8 cellular contexts compared by ENCODE assay signal in genomic region chr2:215410181-215410931, GRCh38. TPM values are rescaled to one million over a fixed set of nuclear protein-coding genes. Genes with fewer than 3 reads are reported as not detected.
A peak's percentile ranks its signal among the peaks of the same experiment; 100 is the strongest.
DNase-seq lines count a peak whose midpoint lies in the region; ATAC-seq, FAIRE-seq and TF ChIP-seq lines count a peak whose summit lies in the region.
"Not testable (repeated sequence)": the region's sequence is repeated elsewhere in the genome, so short reads cannot be mapped to it uniquely, and the experiment has no call there.

No MANE protein-coding gene starts in this region.

- H3K9me3 Mint-ChIP-seq in Caco-2 (ENCODE audit: unreplicated experiment); T-helper 1 cell treated with Interleukin-12 subunit alpha and Interleukin-12 subunit beta and Interleukin-4 antibody, amounts not matched to agents 30 μg/mL and 1 μg/mL, for 36 hours; astrocyte (ENCODE audit: unreplicated experiment): not testable (repeated sequence)

- CTCF ChIA-PET in Caco-2 (lab: Charles Lee), result not testable (repeated sequence)
- CTCF ChIA-PET in PC-3 (lab: Charles Lee), result interaction anchor here (0.7 kb wide), 1 partner anchor 608 kb away, joined by 3 read pairs; no protein-coding TSS in a partner anchor

- not testable (repeated sequence) for H3K9me1 ChIP-seq in keratinocyte (ENCODE audit: control insufficient read depth, extremely low read depth, insufficient read depth, low read length)

- ATAC-seq in PC-3, result not testable (repeated sequence)

- H3K4me1 ChIP-seq in Caco-2, result peaks cover 15% of the 10 kb centered on the region
- H3K4me1 ChIP-seq in PC-3 (ENCODE audit: insufficient read depth, low read length), result peaks cover 39% of the 10 kb centered on the region
- H3K4me1 ChIP-seq in astrocyte (ENCODE audit: insufficient read depth, low read length), result peaks cover 73% of the 10 kb centered on the region
- H3K4me1 ChIP-seq in keratinocyte (ENCODE audit: control insufficient read depth, extremely low read depth, insufficient read depth, low read length), result peaks cover 14% of the 10 kb centered on the region
- H3K4me1 ChIP-seq in trophoblast cell (ENCODE audit: control insufficient read depth in 1 of 2, insufficient read depth in 2 of 2, low read length in 2 of 2), result not testable (repeated sequence)
- peaks cover 0 to 49% (median 0%) of the 10 kb centered on the region in 4 donors for H3K4me1 ChIP-seq in tibial artery

- H3K4me2 ChIP-seq in PC-3 (ENCODE audit: low read length) (peak overlapping the region; percentile 57), astrocyte (ENCODE audit: low read length) (peak overlapping the region; percentile 54), keratinocyte (ENCODE audit: control insufficient read depth, extremely low read depth, insufficient read depth, low read depth, low read length) (peak overlapping the region; percentile 19)
- H3K4me2 ChIP-seq in trophoblast cell (ENCODE audit: low read length), result not testable (repeated sequence)

- not testable (repeated sequence) for DNase-seq in Caco-2; PC-3; astrocyte (ENCODE audit: low read depth); epithelial cell of prostate (ENCODE audit: low read depth, low spot score); keratinocyte (ENCODE audit: low read depth, low spot score); trophoblast cell; tibial artery

- H3K23ac ChIP-seq in trophoblast cell (ENCODE audit: low read length), result not testable (repeated sequence)

- not testable (repeated sequence) for H3K4me3 Mint-ChIP-seq in Caco-2 (ENCODE audit: unreplicated experiment)
- peak overlapping the region; percentile 35 for H3K4me3 Mint-ChIP-seq in T-helper 1 cell treated with Interleukin-12 subunit alpha and Interleukin-12 subunit beta and Interleukin-4 antibody, amounts not matched to agents 30 μg/mL and 1 μg/mL, for 36 hours
- peak overlapping the region; percentile 4 for H3K4me3 Mint-ChIP-seq in astrocyte (ENCODE audit: unreplicated experiment)

- not testable (repeated sequence) for H3K9me2 ChIP-seq in PC-3 (replicated peaks; ENCODE audit: low read length)

- H3K27me3 Mint-ChIP-seq in Caco-2 (ENCODE audit: insufficient read depth, unreplicated experiment); astrocyte (ENCODE audit: low read depth, unreplicated experiment): not testable (repeated sequence)
- peaks cover 15% of the 10 kb centered on the region for H3K27me3 Mint-ChIP-seq in T-helper 1 cell treated with Interleukin-12 subunit alpha and Interleukin-12 subunit beta and Interleukin-4 antibody, amounts not matched to agents 30 μg/mL and 1 μg/mL, for 36 hours (ENCODE audit: low read depth)

- not testable (repeated sequence) for H2AFZ ChIP-seq in PC-3 (ENCODE audit: low read length); astrocyte (ENCODE audit: low read depth, low read length); keratinocyte (ENCODE audit: control insufficient read depth, low read length); trophoblast cell (ENCODE audit: insufficient read depth, low read length, poor library complexity)

- H2BK12ac ChIP-seq in trophoblast cell (ENCODE audit: low read length), result not testable (repeated sequence)

- not testable (repeated sequence) for H4K8ac ChIP-seq in trophoblast cell (ENCODE audit: low read depth, low read length)

- H3K27ac ChIP-seq in PC-3 (ENCODE audit: low read length), result peak overlapping the region; percentile 89
- peak overlapping the region; percentile 56 for H3K27ac ChIP-seq in astrocyte (ENCODE audit: low read depth, low read length)
- H3K27ac ChIP-seq in epithelial cell of prostate, result peak overlapping the region; percentile 45
- H3K27ac ChIP-seq in keratinocyte (ENCODE audit: control insufficient read depth, insufficient read depth, low read length), result peak overlapping the region; percentile 34
- H3K27ac ChIP-seq in trophoblast cell (ENCODE audit: low read depth, low read length), result peak overlapping the region; percentile 43
- H3K27ac ChIP-seq in tibial artery, result peak overlapping the region; percentile 34 to 65

- not testable (repeated sequence) for H2BK120ac ChIP-seq in trophoblast cell (ENCODE audit: insufficient read depth, low read length, poor library complexity)

- H2BK5ac ChIP-seq in trophoblast cell (ENCODE audit: low read depth, low read length, poor library complexity), result not testable (repeated sequence)

- not testable (repeated sequence) for H3K4me3 ChIP-seq in Caco-2 (ENCODE audit: low read depth, low read length); PC-3 (ENCODE audit: low read length); astrocyte (ENCODE audit: insufficient read depth, low read depth, low read length); keratinocyte (ENCODE audit: control insufficient read depth in 2 of 3, extremely low read depth in 1 of 3, insufficient read depth in 2 of 3, low read depth in 1 of 3, low read length in 3 of 3); trophoblast cell (ENCODE audit: low read depth, low read length); tibial artery

- H3K79me2 ChIP-seq in PC-3 (ENCODE audit: low read length); keratinocyte (ENCODE audit: control insufficient read depth, insufficient read depth, low read length); trophoblast cell (ENCODE audit: control insufficient read depth, insufficient read depth, low read length, poor library complexity): not testable (repeated sequence)
- H3K79me2 ChIP-seq in astrocyte (ENCODE audit: insufficient read depth, low read length), result peaks cover 45% of the 10 kb centered on the region

- dilution Hi-C loops in keratinocyte (cut with MboI; ENCODE audit: extremely low pct_ligation_motif_present, low sequenced_read_pairs), result not testable (repeated sequence)

- not testable (repeated sequence) for BruUV-seq in Caco-2 (replicated peaks; lab: Mats Ljungman, UMichigan); PC-3 (replicated peaks; lab: Mats Ljungman, UMichigan)

- H3K36me3 ChIP-seq in Caco-2 (ENCODE audit: control insufficient read depth, insufficient read depth, low read length) (peaks cover 17% of the 10 kb centered on the region), PC-3 (ENCODE audit: low read depth, low read length) (peaks cover 29% of the 10 kb centered on the region), astrocyte (ENCODE audit: insufficient read depth, low read length) (peaks cover 87% of the 10 kb centered on the region), keratinocyte (ENCODE audit: control insufficient read depth in 2 of 2, extremely low read depth in 1 of 2, insufficient read depth in 2 of 2, low read length in 2 of 2) (peaks cover 4 to 31% of the 10 kb centered on the region in 2 experiments), trophoblast cell (ENCODE audit: control insufficient read depth in 1 of 2, insufficient read depth in 2 of 2, low read length in 2 of 2) (peaks cover 39 to 58% of the 10 kb centered on the region in 2 experiments), tibial artery (peaks cover 77 to 95% (median 89%) of the 10 kb centered on the region in 3 donors)

- not testable (repeated sequence) for H4K20me1 ChIP-seq in PC-3 (ENCODE audit: low read length); keratinocyte (ENCODE audit: control insufficient read depth, extremely low read depth, insufficient read depth, low read length)
- H4K20me1 ChIP-seq in astrocyte (ENCODE audit: insufficient read depth, low read length), result peaks cover 91% of the 10 kb centered on the region

- H3K36me3 Mint-ChIP-seq in Caco-2 (ENCODE audit: insufficient read depth, unreplicated experiment) (peaks cover 100% of the 10 kb centered on the region), astrocyte (ENCODE audit: low read depth, unreplicated experiment) (peaks cover 36% of the 10 kb centered on the region)
- not testable (repeated sequence) for H3K36me3 Mint-ChIP-seq in T-helper 1 cell treated with Interleukin-12 subunit alpha and Interleukin-12 subunit beta and Interleukin-4 antibody, amounts not matched to agents 30 μg/mL and 1 μg/mL, for 36 hours (ENCODE audit: low read depth)

- H3K9me3 ChIP-seq in Caco-2; PC-3 (ENCODE audit: low read length); astrocyte (ENCODE audit: insufficient read depth, low read depth, low read length); keratinocyte (ENCODE audit: control insufficient read depth, low read depth, low read length); trophoblast cell (ENCODE audit: insufficient read depth, low read depth, low read length); tibial artery: not testable (repeated sequence)

- TF ChIP-seq CTCF in Caco-2 (IDR thresholded peaks at IDR 0.05; ENCODE audit: insufficient read depth in 1 of 2, low read depth in 1 of 2, low read length in 1 of 2, severe bottlenecking in 1 of 2, unreplicated experiment in 1 of 2); PC-3 (conservative IDR thresholded peaks at IDR 0.05; ENCODE audit: low read depth, low read length); astrocyte (IDR thresholded peaks at IDR 0.05; ENCODE audit: insufficient read depth, low read depth, low read length); keratinocyte (optimal IDR thresholded peaks at IDR 0.05 in 1 of 3, IDR thresholded peaks at IDR 0.05 in 1 of 3, conservative IDR thresholded peaks at IDR 0.05 in 1 of 3; ENCODE audit: extremely low read depth in 1 of 3, insufficient read depth in 2 of 3, low read length in 3 of 3); tibial artery (IDR thresholded peaks at IDR 0.05): not testable (repeated sequence)

- not testable (repeated sequence) for H2AK5ac ChIP-seq in trophoblast cell (ENCODE audit: low read length)

- not testable (repeated sequence) for H3K79me1 ChIP-seq in trophoblast cell (ENCODE audit: low read length)

- H4K12ac ChIP-seq in trophoblast cell (ENCODE audit: low read depth, low read length), result not testable (repeated sequence)

- H4K91ac ChIP-seq in trophoblast cell (ENCODE audit: low read depth, low read length), result not testable (repeated sequence)

- H3K14ac ChIP-seq in trophoblast cell (ENCODE audit: low read length), result not testable (repeated sequence)

- intact Hi-C loops in Caco-2 (cut with micrococcal nuclease; ENCODE audit: unreplicated experiment); tibial artery (cut with DNase I; ENCODE audit: low total_unique reads): not testable (repeated sequence)
- intact Hi-C loops in PC-3 (cut with micrococcal nuclease), result loop anchor here (1.0 kb wide), 1 partner anchor 509 kb away; no protein-coding TSS in a partner anchor

- not testable (repeated sequence) for H3F3A ChIP-seq in PC-3 (ENCODE audit: low read length, unreplicated experiment)

- POLR2A ChIA-PET in Caco-2 (lab: Charles Lee), result interaction anchor here (0.7 kb wide), 1 partner anchor 24 kb away, joined by 9 read pairs; no protein-coding TSS in a partner anchor
- POLR2A ChIA-PET in PC-3 (lab: Charles Lee; ENCODE audit: unreplicated experiment), result not testable (repeated sequence)

- H3K27ac Mint-ChIP-seq in Caco-2 (ENCODE audit: unreplicated experiment) (peak overlapping the region; percentile 66), astrocyte (ENCODE audit: unreplicated experiment) (peak overlapping the region; percentile 78)
- not testable (repeated sequence) for H3K27ac Mint-ChIP-seq in T-helper 1 cell treated with Interleukin-12 subunit alpha and Interleukin-12 subunit beta and Interleukin-4 antibody, amounts not matched to agents 30 μg/mL and 1 μg/mL, for 36 hours

- no CpG with 5 or more reads among the region's 13 CpGs for WGBS in trophoblast cell (ENCODE audit: extremely low coverage, insufficient coverage, insufficient read length)

- H3K4me1 Mint-ChIP-seq in Caco-2 (ENCODE audit: low read depth, unreplicated experiment) (peaks cover 20% of the 10 kb centered on the region), astrocyte (ENCODE audit: low read depth, unreplicated experiment) (peaks cover 55% of the 10 kb centered on the region)
- peaks cover 19% of the 10 kb centered on the region for H3K4me1 Mint-ChIP-seq in T-helper 1 cell treated with Interleukin-12 subunit alpha and Interleukin-12 subunit beta and Interleukin-4 antibody, amounts not matched to agents 30 μg/mL and 1 μg/mL, for 36 hours (ENCODE audit: low read depth)

- not testable (repeated sequence) for H3K18ac ChIP-seq in trophoblast cell (ENCODE audit: low read length)

- peak; percentile 56 for FAIRE-seq in astrocyte (lab: Jason Lieb, UNC)
- not testable (repeated sequence) for FAIRE-seq in keratinocyte (lab: Jason Lieb, UNC)

- H3K4ac ChIP-seq in trophoblast cell (ENCODE audit: low read depth, low read length), result not testable (repeated sequence)

- not testable (repeated sequence) for H3K27me3 ChIP-seq in Caco-2 (replicated peaks; ENCODE audit: control insufficient read depth, insufficient read depth, low read length); PC-3 (ENCODE audit: low read length); astrocyte (ENCODE audit: insufficient read depth, low read length); keratinocyte (ENCODE audit: control insufficient read depth, extremely low read depth, insufficient read depth, low read length); trophoblast cell (ENCODE audit: insufficient read depth, low read length); tibial artery

- H3K9ac ChIP-seq in PC-3 (ENCODE audit: low read length) (peak overlapping the region; percentile 43), astrocyte (ENCODE audit: low read length) (peak overlapping the region; percentile 54)
- not testable (repeated sequence) for H3K9ac ChIP-seq in keratinocyte (ENCODE audit: control insufficient read depth, extremely low read depth, insufficient read depth, low read length); trophoblast cell (ENCODE audit: low read length)

RNA-seq across cellular contexts. Expression of gene FN1, which starts 25.5 kb away (rescaled TPM):
- total RNA-seq in Caco-2 (2022) (3,805 and 3,872 TPM in 2 replicates), PC-3 (2014; rRNA removed) (220 and 248 TPM in 2 replicates), astrocyte (17,010 and 22,524 TPM in 2 replicates)
- polyA plus RNA-seq in keratinocyte, result 1,649 to 4,168 TPM (median 2,964 TPM) in 3 replicates
- polyA plus RNA-seq in keratinocyte (2011; ENCODE audit: low read depth), result 122 TPM
- polyA plus RNA-seq in keratinocyte (2011; cell fraction: cytosol; rRNA removed), result 812 and 843 TPM in 2 replicates
- polyA plus RNA-seq in keratinocyte (2011; cell fraction: nucleus; rRNA removed), result 8,405 and 11,754 TPM in 2 replicates
- 121 and 3,790 TPM in 2 replicates for polyA plus RNA-seq in keratinocyte (2012; ENCODE audit: low replicate concordance)
- 3,926 to 7,724 TPM (median 4,827 TPM) in 3 replicates for polyA minus RNA-seq in keratinocyte
- 2,478 TPM for polyA minus RNA-seq in keratinocyte (2011; cell fraction: cytosol; rRNA and poly(A)+ RNA removed)
- 5,843 and 14,065 TPM in 2 replicates for polyA minus RNA-seq in keratinocyte (2011; cell fraction: nucleus; rRNA and poly(A)+ RNA removed)
- 3,568 and 4,026 TPM in 2 replicates for polyA plus RNA-seq in trophoblast cell (2013)

Comparison
In these comparisons a context has a peak if more than half of its experiments do, and no peak if none do; other contexts are left out.
1. H3K27ac ChIP-seq: peak in every context shown above with its lines; median percentile 89 in PC-3; 56 in astrocyte; 50 in tibial artery; 45 in epithelial cell of prostate; 43 in trophoblast cell; 34 in keratinocyte.
2. RNA of gene FN1, which starts 25.5 kb away (total RNA-seq): 17,010 to 22,524 TPM in astrocyte and 3,805 to 3,872 TPM in Caco-2; 220 to 248 TPM in PC-3; every median in the first group is over 10 times any median in the second.